ENCODE assay signal across 14 cellular contexts in the genomic region with DNA sequence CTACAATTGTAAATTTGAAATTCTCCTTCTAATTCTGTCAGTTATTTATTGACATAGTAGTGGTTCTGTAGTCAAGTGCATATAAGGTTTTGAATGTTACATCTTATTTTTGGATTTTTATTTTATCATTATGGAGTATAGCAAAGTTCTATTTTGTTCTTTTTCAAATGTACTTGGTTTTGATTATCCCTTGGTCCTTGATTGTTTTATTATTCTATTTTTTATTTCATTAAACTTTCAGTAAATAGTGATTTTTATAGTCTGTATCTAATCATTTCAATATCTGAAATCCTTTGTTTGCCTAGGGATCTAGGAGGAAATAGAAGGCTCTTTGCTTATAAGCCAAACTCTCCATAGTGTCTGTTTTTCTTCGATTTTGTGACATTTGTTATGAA.
DNase-seq lines count a peak whose midpoint lies in the region; ATAC-seq, FAIRE-seq and TF ChIP-seq lines count a peak whose summit lies in the region.
"Had no signal": no experiment of that assay in that cellular context is flagged by ENCODE, and none has a peak within 500 bp of the region (broad histone marks: within the 10 kb centered on the region; RNA-seq: fewer than 3 reads in every experiment).

No MANE protein-coding gene starts in this region.

- H3K36me3 ChIP-seq in CD8-positive, alpha-beta memory T cell (ENCODE audit: insufficient read depth, low read length): no peaks in the 10 kb centered on the region
- H3K36me3 ChIP-seq in GM23338 (ENCODE audit: insufficient read depth): no peaks in the 10 kb centered on the region
- H3K36me3 ChIP-seq: BLaER1, left lung, Peyer's patch, transverse colon had no signal

- H2AFZ ChIP-seq in GM23338: no peak overlapping the region

- DNase-seq in CD8-positive, alpha-beta memory T cell: no peak
- DNase-seq in GM23338 (ENCODE audit: low spot score): no peak
- DNase-seq in activated CD8-positive, alpha-beta T cell treated with anti-CD3 and anti-CD28 coated beads for 36 hours: no peak
- DNase-seq in mesothelial cell of epicardium (ENCODE audit: low spot score in 2 of 2, unreplicated experiment in 2 of 2): no peak
- no peak for DNase-seq in HTR-8/SVneo (ENCODE audit: insufficient read length, low spot score)
- DNase-seq: left lung, NCI-H2107 had no signal

- no peaks in the 10 kb centered on the region for H3K9me3 Mint-ChIP-seq in CD8-positive, alpha-beta memory T cell
- H3K9me3 Mint-ChIP-seq in GM23338: no peaks in the 10 kb centered on the region
- no peaks in the 10 kb centered on the region for H3K9me3 Mint-ChIP-seq in activated CD8-positive, alpha-beta T cell treated with anti-CD3 and anti-CD28 coated beads for 36 hours
- no peaks in the 10 kb centered on the region for H3K9me3 Mint-ChIP-seq in mesothelial cell of epicardium

- H3K4me1 ChIP-seq in CD8-positive, alpha-beta memory T cell (ENCODE audit: insufficient read depth, low read length): peaks cover 37% of the 10 kb centered on the region
- H3K4me1 ChIP-seq in GM23338 (ENCODE audit: insufficient read depth): peaks cover 13% of the 10 kb centered on the region

- ATAC-seq in GM23338 (no peak), HG03108 (IDR thresholded peaks at IDR 0.05; ENCODE audit: unreplicated experiment) (no peak), GM18873 (IDR thresholded peaks at IDR 0.05; ENCODE audit: low FRiP score, unreplicated experiment) (no peak)
- ATAC-seq in activated CD8-positive, alpha-beta T cell treated with anti-CD3 and anti-CD28 coated beads for 36 hours: no peak
- ATAC-seq: left lung, SK-N-SH treated with all-trans-retinoic acid at 6 μM for 48 hours had no signal

- H3K27ac ChIP-seq in CD8-positive, alpha-beta memory T cell (ENCODE audit: low read depth, low read length): no peak overlapping the region
- H3K27ac ChIP-seq in GM23338 (ENCODE audit: low read depth): no peak overlapping the region
- H3K27ac ChIP-seq: BLaER1, left lung, VCaP had no signal

- H3K36me3 Mint-ChIP-seq in CD8-positive, alpha-beta memory T cell: peaks cover 0 to 12% (median 0%) of the 10 kb centered on the region in 3 donors
- H3K36me3 Mint-ChIP-seq in GM23338 (ENCODE audit: low read depth) (no peaks in the 10 kb centered on the region), mesothelial cell of epicardium (no peaks in the 10 kb centered on the region)
- H3K36me3 Mint-ChIP-seq in activated CD8-positive, alpha-beta T cell treated with anti-CD3 and anti-CD28 coated beads for 36 hours (ENCODE audit: low read depth): peaks cover 12% of the 10 kb centered on the region

- H3K79me2 ChIP-seq in GM23338 (replicated peaks; ENCODE audit: insufficient read depth): no peaks in the 10 kb centered on the region

- no peaks in the 10 kb centered on the region for H3K27me3 ChIP-seq in CD8-positive, alpha-beta memory T cell (ENCODE audit: insufficient read depth, low read length, poor library complexity, severe bottlenecking)
- H3K27me3 ChIP-seq in GM23338 (ENCODE audit: insufficient read depth): no peaks in the 10 kb centered on the region
- H3K27me3 ChIP-seq: BLaER1, left lung, Peyer's patch, transverse colon had no signal

- H3K4me2 ChIP-seq in GM23338: no peak overlapping the region
- H3K4me2 ChIP-seq: BLaER1 had no signal

- H3K4me3 ChIP-seq in CD8-positive, alpha-beta memory T cell (ENCODE audit: low read length): no peak overlapping the region
- H3K4me3 ChIP-seq in GM23338: no peak overlapping the region
- H3K4me3 ChIP-seq: BLaER1, left lung, Peyer's patch, transverse colon had no signal

- CTCF ChIA-PET in CD8-positive, alpha-beta memory T cell (lab: Charles Lee): interaction anchor here (1.0 to 3.3 kb wide), 7 partner anchors 9 to 99 kb away, joined by 3 to 33 read pairs (median 5); a partner anchor contains a TSS
- CTCF ChIA-PET in activated CD8-positive, alpha-beta T cell treated with anti-CD3 and anti-CD28 coated beads for 36 hours (lab: Charles Lee): interaction anchor here (0.6 to 1.4 kb wide), 8 partner anchors 14 to 420 kb away, joined by 4 to 10 read pairs (median 6); a partner anchor contains a TSS

- peaks cover 0 to 3% of the 10 kb centered on the region in 2 donors for H3K27me3 Mint-ChIP-seq in CD8-positive, alpha-beta memory T cell
- H3K27me3 Mint-ChIP-seq in GM23338 (ENCODE audit: insufficient read depth, low read depth, poor library complexity) (peaks cover 9% of the 10 kb centered on the region), mesothelial cell of epicardium (ENCODE audit: low read depth) (no peaks in the 10 kb centered on the region)
- no peaks in the 10 kb centered on the region for H3K27me3 Mint-ChIP-seq in activated CD8-positive, alpha-beta T cell treated with anti-CD3 and anti-CD28 coated beads for 36 hours

- POLR2A ChIA-PET in CD8-positive, alpha-beta memory T cell (lab: Charles Lee): interaction anchor here (0.7 to 8.7 kb wide), 9 partner anchors 13 to 97 kb away, joined by 3 to 317 read pairs (median 7); a partner anchor contains a TSS
- POLR2A ChIA-PET in activated CD8-positive, alpha-beta T cell treated with anti-CD3 and anti-CD28 coated beads for 36 hours (lab: Charles Lee): interaction anchor here (1.0 to 8.6 kb wide), 12 partner anchors 9 to 100 kb away, joined by 3 to 286 read pairs (median 22); a partner anchor contains a TSS

- H3F3A ChIP-seq in GM23338 (replicated peaks; ENCODE audit: low read depth): no peaks in the 10 kb centered on the region

- intact Hi-C loops in activated CD8-positive, alpha-beta T cell treated with anti-CD3 and anti-CD28 coated beads for 36 hours (cut with micrococcal nuclease): no loop called here

- no peak for FAIRE-seq in HTR-8/SVneo (lab: Jason Lieb, UNC)

- H4K20me1 ChIP-seq in GM23338 (replicated peaks; ENCODE audit: insufficient read depth): no peaks in the 10 kb centered on the region
- H4K20me1 ChIP-seq: BLaER1 had no signal

- peaks cover 32 to 45% (median 41%) of the 10 kb centered on the region in 3 donors for H3K4me1 Mint-ChIP-seq in CD8-positive, alpha-beta memory T cell
- H3K4me1 Mint-ChIP-seq in GM23338 (peaks cover 16% of the 10 kb centered on the region), mesothelial cell of epicardium (peaks cover 22% of the 10 kb centered on the region)
- H3K4me1 Mint-ChIP-seq in activated CD8-positive, alpha-beta T cell treated with anti-CD3 and anti-CD28 coated beads for 36 hours (ENCODE audit: low read depth): peaks cover 38% of the 10 kb centered on the region

- peak overlapping the region in 2 of 7 donors; percentile 21 to 75 for H3K4me3 Mint-ChIP-seq in CD8-positive, alpha-beta memory T cell
- H3K4me3 Mint-ChIP-seq in GM23338: peak overlapping the region; percentile 35; the same call in 1 of the 3 replicates
- H3K4me3 Mint-ChIP-seq in activated CD8-positive, alpha-beta T cell treated with anti-CD3 and anti-CD28 coated beads for 36 hours: peak overlapping the region; percentile 46
- no peak overlapping the region for H3K4me3 Mint-ChIP-seq in mesothelial cell of epicardium

- H3K27ac Mint-ChIP-seq in CD8-positive, alpha-beta memory T cell: peak overlapping the region; percentile 8 to 93 (median 88)
- no peak overlapping the region for H3K27ac Mint-ChIP-seq in GM23338
- peak overlapping the region; percentile 63 for H3K27ac Mint-ChIP-seq in activated CD8-positive, alpha-beta T cell treated with anti-CD3 and anti-CD28 coated beads for 36 hours
- H3K27ac Mint-ChIP-seq in mesothelial cell of epicardium: peak overlapping the region; percentile 39

- H3K9me2 ChIP-seq in GM23338 (ENCODE audit: insufficient read depth): no peaks in the 10 kb centered on the region

- TF ChIP-seq CTCF in GM23338 (conservative IDR thresholded peaks at IDR 0.05; ENCODE audit: low read depth in 2 of 2) (no peak), mesothelial cell of epicardium (IDR thresholded peaks at IDR 0.05; ENCODE audit: unreplicated experiment) (no peak)
- no peak for TF ChIP-seq CTCF in activated CD8-positive, alpha-beta T cell treated with anti-CD3 and anti-CD28 coated beads for 36 hours (IDR thresholded peaks at IDR 0.05)

- no peaks in the 10 kb centered on the region for H3K9me3 ChIP-seq in CD8-positive, alpha-beta memory T cell (ENCODE audit: low read length)
- H3K9me3 ChIP-seq: BLaER1, left lung, Peyer's patch, transverse colon had no signal

TF ChIP-seq in GM23338, 12 proteins besides CTCF, POLR2A, EP300 and RAD21 (continues in another document):
- TF ChIP-seq CREB1 (CRISPR knock-in tag; IDR thresholded peaks at IDR 0.05; ENCODE audit: low read depth) (no peak), EZH2phosphoT487 (IDR thresholded peaks at IDR 0.05; ENCODE audit: unreplicated experiment) (no peak)
